Comparison of ENCODE assay signal across 1 cellular context in the genomic region with DNA sequence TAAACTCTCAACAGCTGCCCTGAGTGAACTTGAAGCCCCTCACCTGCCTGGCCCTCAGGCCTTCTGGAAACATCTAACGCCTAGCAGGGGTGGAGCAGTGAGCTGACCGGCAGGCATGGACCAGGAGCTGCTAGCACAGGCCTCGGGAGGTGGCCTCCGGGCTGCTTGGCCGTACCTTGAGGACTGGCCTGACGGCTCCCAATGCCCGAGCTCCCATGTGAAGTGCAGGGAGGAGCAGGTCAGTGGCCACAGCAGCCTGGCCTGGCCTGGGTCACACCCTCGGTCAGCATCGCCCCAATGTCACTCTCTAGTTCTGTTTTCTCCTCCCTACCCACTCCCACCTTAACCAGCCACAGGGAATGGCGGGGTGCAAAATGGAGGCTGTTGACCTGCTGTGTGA.
TF ChIP-seq lines count a peak whose summit lies in the region.

No MANE protein-coding gene starts in this region.

TF ChIP-seq in GM23338, 12 proteins besides CTCF, POLR2A, EP300 and RAD21 (continued from another document):
- TF ChIP-seq, protein P1, sequence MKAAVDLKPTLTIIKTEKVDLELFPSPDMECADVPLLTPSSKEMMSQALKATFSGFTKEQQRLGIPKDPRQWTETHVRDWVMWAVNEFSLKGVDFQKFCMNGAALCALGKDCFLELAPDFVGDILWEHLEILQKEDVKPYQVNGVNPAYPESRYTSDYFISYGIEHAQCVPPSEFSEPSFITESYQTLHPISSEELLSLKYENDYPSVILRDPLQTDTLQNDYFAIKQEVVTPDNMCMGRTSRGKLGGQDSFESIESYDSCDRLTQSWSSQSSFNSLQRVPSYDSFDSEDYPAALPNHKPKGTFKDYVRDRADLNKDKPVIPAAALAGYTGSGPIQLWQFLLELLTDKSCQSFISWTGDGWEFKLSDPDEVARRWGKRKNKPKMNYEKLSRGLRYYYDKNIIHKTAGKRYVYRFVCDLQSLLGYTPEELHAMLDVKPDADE (IDR thresholded peaks at IDR 0.05): no peak
- TF ChIP-seq, protein P2, sequence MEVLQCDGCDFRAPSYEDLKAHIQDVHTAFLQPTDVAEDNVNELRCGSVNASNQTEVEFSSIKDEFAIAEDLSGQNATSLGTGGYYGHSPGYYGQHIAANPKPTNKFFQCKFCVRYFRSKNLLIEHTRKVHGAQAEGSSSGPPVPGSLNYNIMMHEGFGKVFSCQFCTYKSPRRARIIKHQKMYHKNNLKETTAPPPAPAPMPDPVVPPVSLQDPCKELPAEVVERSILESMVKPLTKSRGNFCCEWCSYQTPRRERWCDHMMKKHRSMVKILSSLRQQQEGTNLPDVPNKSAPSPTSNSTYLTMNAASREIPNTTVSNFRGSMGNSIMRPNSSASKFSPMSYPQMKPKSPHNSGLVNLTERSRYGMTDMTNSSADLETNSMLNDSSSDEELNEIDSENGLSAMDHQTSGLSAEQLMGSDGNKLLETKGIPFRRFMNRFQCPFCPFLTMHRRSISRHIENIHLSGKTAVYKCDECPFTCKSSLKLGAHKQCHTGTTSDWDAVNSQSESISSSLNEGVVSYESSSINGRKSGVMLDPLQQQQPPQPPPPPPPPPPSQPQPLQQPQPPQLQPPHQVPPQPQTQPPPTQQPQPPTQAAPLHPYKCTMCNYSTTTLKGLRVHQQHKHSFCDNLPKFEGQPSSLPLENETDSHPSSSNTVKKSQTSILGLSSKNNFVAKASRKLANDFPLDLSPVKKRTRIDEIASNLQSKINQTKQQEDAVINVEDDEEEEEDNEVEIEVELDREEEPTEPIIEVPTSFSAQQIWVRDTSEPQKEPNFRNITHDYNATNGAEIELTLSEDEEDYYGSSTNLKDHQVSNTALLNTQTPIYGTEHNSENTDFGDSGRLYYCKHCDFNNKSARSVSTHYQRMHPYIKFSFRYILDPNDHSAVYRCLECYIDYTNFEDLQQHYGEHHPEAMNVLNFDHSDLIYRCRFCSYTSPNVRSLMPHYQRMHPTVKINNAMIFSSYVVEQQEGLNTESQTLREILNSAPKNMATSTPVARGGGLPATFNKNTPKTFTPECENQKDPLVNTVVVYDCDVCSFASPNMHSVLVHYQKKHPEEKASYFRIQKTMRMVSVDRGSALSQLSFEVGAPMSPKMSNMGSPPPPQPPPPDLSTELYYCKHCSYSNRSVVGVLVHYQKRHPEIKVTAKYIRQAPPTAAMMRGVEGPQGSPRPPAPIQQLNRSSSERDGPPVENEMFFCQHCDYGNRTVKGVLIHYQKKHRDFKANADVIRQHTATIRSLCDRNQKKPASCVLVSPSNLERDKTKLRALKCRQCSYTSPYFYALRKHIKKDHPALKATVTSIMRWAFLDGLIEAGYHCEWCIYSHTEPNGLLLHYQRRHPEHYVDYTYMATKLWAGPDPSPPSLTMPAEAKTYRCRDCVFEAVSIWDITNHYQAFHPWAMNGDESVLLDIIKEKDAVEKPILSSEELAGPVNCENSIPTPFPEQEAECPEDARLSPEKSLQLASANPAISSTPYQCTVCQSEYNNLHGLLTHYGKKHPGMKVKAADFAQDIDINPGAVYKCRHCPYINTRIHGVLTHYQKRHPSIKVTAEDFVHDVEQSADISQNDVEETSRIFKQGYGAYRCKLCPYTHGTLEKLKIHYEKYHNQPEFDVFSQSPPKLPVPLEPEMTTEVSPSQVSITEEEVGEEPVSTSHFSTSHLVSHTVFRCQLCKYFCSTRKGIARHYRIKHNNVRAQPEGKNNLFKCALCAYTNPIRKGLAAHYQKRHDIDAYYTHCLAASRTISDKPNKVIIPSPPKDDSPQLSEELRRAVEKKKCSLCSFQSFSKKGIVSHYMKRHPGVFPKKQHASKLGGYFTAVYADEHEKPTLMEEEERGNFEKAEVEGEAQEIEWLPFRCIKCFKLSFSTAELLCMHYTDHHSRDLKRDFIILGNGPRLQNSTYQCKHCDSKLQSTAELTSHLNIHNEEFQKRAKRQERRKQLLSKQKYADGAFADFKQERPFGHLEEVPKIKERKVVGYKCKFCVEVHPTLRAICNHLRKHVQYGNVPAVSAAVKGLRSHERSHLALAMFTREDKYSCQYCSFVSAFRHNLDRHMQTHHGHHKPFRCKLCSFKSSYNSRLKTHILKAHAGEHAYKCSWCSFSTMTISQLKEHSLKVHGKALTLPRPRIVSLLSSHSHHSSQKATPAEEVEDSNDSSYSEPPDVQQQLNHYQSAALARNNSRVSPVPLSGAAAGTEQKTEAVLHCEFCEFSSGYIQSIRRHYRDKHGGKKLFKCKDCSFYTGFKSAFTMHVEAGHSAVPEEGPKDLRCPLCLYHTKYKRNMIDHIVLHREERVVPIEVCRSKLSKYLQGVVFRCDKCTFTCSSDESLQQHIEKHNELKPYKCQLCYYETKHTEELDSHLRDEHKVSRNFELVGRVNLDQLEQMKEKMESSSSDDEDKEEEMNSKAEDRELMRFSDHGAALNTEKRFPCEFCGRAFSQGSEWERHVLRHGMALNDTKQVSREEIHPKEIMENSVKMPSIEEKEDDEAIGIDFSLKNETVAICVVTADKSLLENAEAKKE (CRISPR knock-in tag; IDR thresholded peaks at IDR 0.05): no peak
- no peak for TF ChIP-seq ZNF114 (CRISPR knock-in tag; IDR thresholded peaks at IDR 0.05)
- TF ChIP-seq STAT1 (IDR thresholded peaks at IDR 0.05; ENCODE audit: unreplicated experiment): no peak
- TF ChIP-seq JUNB (IDR thresholded peaks at IDR 0.05; ENCODE audit: unreplicated experiment): no peak
- TF ChIP-seq POLR2AphosphoS5 (IDR thresholded peaks at IDR 0.05; ENCODE audit: low read depth): no peak
- TF ChIP-seq ZNF331 (CRISPR knock-in tag; IDR thresholded peaks at IDR 0.05; ENCODE audit: low read depth): no peak
- TF ChIP-seq EZH2phosphoT487 (IDR thresholded peaks at IDR 0.05; ENCODE audit: unreplicated experiment): no peak
- TF ChIP-seq CREB1 (CRISPR knock-in tag; IDR thresholded peaks at IDR 0.05; ENCODE audit: low read depth): no peak
- TF ChIP-seq, protein P3, sequence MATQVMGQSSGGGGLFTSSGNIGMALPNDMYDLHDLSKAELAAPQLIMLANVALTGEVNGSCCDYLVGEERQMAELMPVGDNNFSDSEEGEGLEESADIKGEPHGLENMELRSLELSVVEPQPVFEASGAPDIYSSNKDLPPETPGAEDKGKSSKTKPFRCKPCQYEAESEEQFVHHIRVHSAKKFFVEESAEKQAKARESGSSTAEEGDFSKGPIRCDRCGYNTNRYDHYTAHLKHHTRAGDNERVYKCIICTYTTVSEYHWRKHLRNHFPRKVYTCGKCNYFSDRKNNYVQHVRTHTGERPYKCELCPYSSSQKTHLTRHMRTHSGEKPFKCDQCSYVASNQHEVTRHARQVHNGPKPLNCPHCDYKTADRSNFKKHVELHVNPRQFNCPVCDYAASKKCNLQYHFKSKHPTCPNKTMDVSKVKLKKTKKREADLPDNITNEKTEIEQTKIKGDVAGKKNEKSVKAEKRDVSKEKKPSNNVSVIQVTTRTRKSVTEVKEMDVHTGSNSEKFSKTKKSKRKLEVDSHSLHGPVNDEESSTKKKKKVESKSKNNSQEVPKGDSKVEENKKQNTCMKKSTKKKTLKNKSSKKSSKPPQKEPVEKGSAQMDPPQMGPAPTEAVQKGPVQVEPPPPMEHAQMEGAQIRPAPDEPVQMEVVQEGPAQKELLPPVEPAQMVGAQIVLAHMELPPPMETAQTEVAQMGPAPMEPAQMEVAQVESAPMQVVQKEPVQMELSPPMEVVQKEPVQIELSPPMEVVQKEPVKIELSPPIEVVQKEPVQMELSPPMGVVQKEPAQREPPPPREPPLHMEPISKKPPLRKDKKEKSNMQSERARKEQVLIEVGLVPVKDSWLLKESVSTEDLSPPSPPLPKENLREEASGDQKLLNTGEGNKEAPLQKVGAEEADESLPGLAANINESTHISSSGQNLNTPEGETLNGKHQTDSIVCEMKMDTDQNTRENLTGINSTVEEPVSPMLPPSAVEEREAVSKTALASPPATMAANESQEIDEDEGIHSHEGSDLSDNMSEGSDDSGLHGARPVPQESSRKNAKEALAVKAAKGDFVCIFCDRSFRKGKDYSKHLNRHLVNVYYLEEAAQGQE (IDR thresholded peaks at IDR 0.05; ENCODE audit: unreplicated experiment): no peak
- no peak for TF ChIP-seq EZH2 (IDR thresholded peaks at IDR 0.05; ENCODE audit: low read depth, unreplicated experiment)
TF ChIP-seq in GM23338: peak in this region for 0.
